ENCODE assay signal across 7 cellular contexts in the genomic region with DNA sequence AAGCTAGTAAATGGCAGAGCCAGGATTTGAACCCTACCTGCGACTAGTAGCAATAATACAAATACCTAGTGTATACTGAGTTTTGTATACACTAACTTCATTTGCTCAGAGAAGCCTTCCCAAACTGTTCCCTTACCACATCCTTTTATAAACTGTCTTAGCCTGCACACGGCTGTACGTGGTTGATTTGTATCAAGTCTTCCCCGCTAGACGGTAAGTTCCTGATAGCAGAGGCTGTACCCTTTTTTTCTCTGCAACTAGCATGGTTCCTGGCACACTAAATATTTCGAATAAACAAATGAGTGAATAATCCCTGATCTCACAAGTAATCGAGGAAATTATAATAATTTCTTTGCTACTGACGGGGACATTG. TPM values are rescaled to one million over a fixed set of nuclear protein-coding genes. Genes with fewer than 3 reads are reported as not detected.
DNase-seq lines count a peak whose midpoint lies in the region; ATAC-seq and FAIRE-seq lines count a peak whose summit lies in the region.

No MANE protein-coding gene starts in this region.

- H3K4me3 Mint-ChIP-seq in stimulated activated naive CD8-positive, alpha-beta T cell treated with anti-CD3 and anti-CD28 coated beads, Interleukin-15, amount 100 ng/mL, for 72 hours: peak overlapping the region; percentile 99 to 100

- H3K27ac ChIP-seq in iPS-18a (ENCODE audit: low read length): no peak overlapping the region

- H3K9ac ChIP-seq in iPS-18a (ENCODE audit: low read length): peak overlapping the region; percentile 83

- H3K27me3 Mint-ChIP-seq in stimulated activated naive CD8-positive, alpha-beta T cell treated with anti-CD3 and anti-CD28 coated beads, Interleukin-15, amount 100 ng/mL, for 72 hours: no peaks in the 10 kb centered on the region

- no peak for ATAC-seq in activated naive CD4-positive, alpha-beta T cell treated with anti-CD3 and anti-CD28 coated beads, Interleukin-2, amount 50 U/mL, for 72 hours
- no peak for ATAC-seq in stimulated activated naive CD8-positive, alpha-beta T cell treated with anti-CD3 and anti-CD28 coated beads, Interleukin-15, amount 100 ng/mL, for 72 hours
- ATAC-seq in GM18519 (IDR thresholded peaks at IDR 0.05; ENCODE audit: low FRiP score, unreplicated experiment): no peak

- peaks cover 13% of the 10 kb centered on the region for H3K36me3 ChIP-seq in iPS-18a (ENCODE audit: control insufficient read depth, low read depth, low read length)

- peaks cover 48% of the 10 kb centered on the region for H3K4me1 Mint-ChIP-seq in stimulated activated naive CD8-positive, alpha-beta T cell treated with anti-CD3 and anti-CD28 coated beads, Interleukin-15, amount 100 ng/mL, for 72 hours

- peak overlapping the region; percentile 91 to 97 for H3K27ac Mint-ChIP-seq in activated naive CD4-positive, alpha-beta T cell treated with anti-CD3 and anti-CD28 coated beads, Interleukin-2, amount 50 U/mL, for 72 hours
- H3K27ac Mint-ChIP-seq in stimulated activated naive CD8-positive, alpha-beta T cell treated with anti-CD3 and anti-CD28 coated beads, Interleukin-15, amount 100 ng/mL, for 72 hours: peak overlapping the region; percentile 99 to 100

- FAIRE-seq in HTR-8/SVneo (lab: Jason Lieb, UNC): peak; percentile 4

- peaks cover 5 to 11% of the 10 kb centered on the region in 2 donors for H3K36me3 Mint-ChIP-seq in activated naive CD4-positive, alpha-beta T cell treated with anti-CD3 and anti-CD28 coated beads, Interleukin-2, amount 50 U/mL, for 72 hours

- no peaks in the 10 kb centered on the region for H3K9me3 ChIP-seq in iPS-18a (ENCODE audit: control insufficient read depth, low read depth, low read length)

- H3K9me3 Mint-ChIP-seq in activated naive CD4-positive, alpha-beta T cell treated with anti-CD3 and anti-CD28 coated beads, Interleukin-2, amount 50 U/mL, for 72 hours: no peaks in the 10 kb centered on the region
- H3K9me3 Mint-ChIP-seq in stimulated activated naive CD8-positive, alpha-beta T cell treated with anti-CD3 and anti-CD28 coated beads, Interleukin-15, amount 100 ng/mL, for 72 hours: no peaks in the 10 kb centered on the region

- DNase-seq in HTR-8/SVneo (ENCODE audit: insufficient read length, low spot score) (no peak), activated gamma-delta T cell (lab: John Stamatoyannopoulos, UW) (no peak), NK-92 (lab: John Stamatoyannopoulos, UW; ENCODE audit: unreplicated experiment) (no peak)
- no peak for DNase-seq in activated naive CD4-positive, alpha-beta T cell treated with anti-CD3 and anti-CD28 coated beads, Interleukin-2, amount 50 U/mL, for 72 hours (ENCODE audit: low spot score in 2 of 2)
- no peak for DNase-seq in stimulated activated naive CD8-positive, alpha-beta T cell treated with anti-CD3 and anti-CD28 coated beads, Interleukin-15, amount 100 ng/mL, for 72 hours

- H3K4me1 ChIP-seq in iPS-18a (ENCODE audit: control insufficient read depth, low read depth, low read length): no peaks in the 10 kb centered on the region

- H3K4me3 ChIP-seq in iPS-18a (ENCODE audit: low read length): peak overlapping the region; percentile 99

- H3K27me3 ChIP-seq in iPS-18a (ENCODE audit: control insufficient read depth, insufficient read depth, low read length): no peaks in the 10 kb centered on the region

RNA-seq across cellular contexts. Expression of gene RTF2, which starts 0.6 kb away (rescaled TPM):
- 10 to 100 TPM; 75.8 to 85.5 TPM for total RNA-seq in activated naive CD4-positive, alpha-beta T cell treated with anti-CD3 and anti-CD28 coated beads, Interleukin-2, amount 50 U/mL, for 72 hours

RNA-seq across cellular contexts. Expression of gene FAM209A, which starts 55.5 kb away (rescaled TPM):
- 1 to 10 TPM in 1 of 2 donors, under 1 TPM in 1; 0.77 to 1.1 TPM for total RNA-seq in activated naive CD4-positive, alpha-beta T cell treated with anti-CD3 and anti-CD28 coated beads, Interleukin-2, amount 50 U/mL, for 72 hours

RNA-seq across cellular contexts. Expression of gene CASS4, which starts 57.0 kb away (rescaled TPM):
- 1 to 10 TPM; 5.1 to 6.5 TPM for total RNA-seq in activated naive CD4-positive, alpha-beta T cell treated with anti-CD3 and anti-CD28 coated beads, Interleukin-2, amount 50 U/mL, for 72 hours
